ENCODE assay signal across 10 cellular contexts in the genomic region with DNA sequence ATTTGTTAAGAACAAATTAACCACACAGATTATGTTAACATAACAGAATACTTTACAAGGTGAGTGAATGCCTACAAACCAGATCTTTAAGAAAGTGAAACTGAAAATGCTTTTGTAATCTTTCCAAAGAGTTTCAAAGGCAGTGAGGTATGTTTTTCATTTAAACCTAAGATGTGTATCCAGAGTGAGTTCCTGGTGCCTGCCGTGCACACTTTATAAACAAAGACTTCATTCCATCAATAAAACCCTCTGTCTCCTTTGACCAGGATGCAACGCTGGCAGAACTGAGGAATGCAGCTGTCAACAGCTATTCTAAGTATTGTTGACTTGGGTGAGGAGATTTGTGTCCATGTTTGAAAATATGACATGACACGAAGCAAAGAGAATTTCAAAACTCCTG.
DNase-seq lines count a peak whose midpoint lies in the region; FAIRE-seq and TF ChIP-seq lines count a peak whose summit lies in the region.
"Had no signal": no experiment of that assay in that cellular context is flagged by ENCODE, and none has a peak within 500 bp of the region (broad histone marks: within the 10 kb centered on the region; RNA-seq: fewer than 3 reads in every experiment).

No MANE protein-coding gene starts in this region.

- no peak for TF ChIP-seq CTCF in KMS-11 (conservative IDR thresholded peaks at IDR 0.05; ENCODE audit: low read depth, low read length)
- TF ChIP-seq CTCF in endothelial cell of umbilical vein (IDR thresholded peaks at IDR 0.05; ENCODE audit: extremely low read depth in 1 of 2, insufficient read depth in 1 of 2, low read depth in 1 of 2, low read length in 2 of 2) = no peak

- H3K27ac ChIP-seq in KMS-11 = peak overlapping the region; percentile 56
- H3K27ac ChIP-seq in endothelial cell of umbilical vein (ENCODE audit: insufficient read depth, low read depth, low read length) = no peak overlapping the region
- H3K27ac ChIP-seq in skeletal muscle tissue (ENCODE audit: low read depth, low read length) = peak overlapping the region; percentile 52
- H3K27ac ChIP-seq: HL-60 had no signal

- CTCF ChIA-PET in endothelial cell of umbilical vein (lab: Charles Lee) = interaction anchor here (1.0 kb wide), 1 partner anchor 18 kb away, joined by 3 read pairs; no protein-coding TSS in a partner anchor

- no peaks in the 10 kb centered on the region for H4K20me1 ChIP-seq in KMS-11 (ENCODE audit: insufficient read depth)
- no peaks in the 10 kb centered on the region for H4K20me1 ChIP-seq in endothelial cell of umbilical vein (replicated peaks; ENCODE audit: control insufficient read depth, extremely low read depth, insufficient read depth, low read length)

- H3K36me3 ChIP-seq in KMS-11 (ENCODE audit: insufficient read depth) (no peaks in the 10 kb centered on the region), endothelial cell of umbilical vein (ENCODE audit: control insufficient read depth in 2 of 2, extremely low read depth in 1 of 2, insufficient read depth in 2 of 2, low read length in 2 of 2) (no peaks in the 10 kb centered on the region), skeletal muscle tissue (ENCODE audit: control insufficient read depth in 3 of 3, insufficient read depth in 3 of 3, low read length in 3 of 3) (no peaks in the 10 kb centered on the region)

- H2AFZ ChIP-seq in KMS-11 (ENCODE audit: low read depth) (peak overlapping the region; percentile 60; the same call in 1 of the 2 replicates), endothelial cell of umbilical vein (ENCODE audit: low read depth, low read length) (peak overlapping the region; percentile 83)

- H3K79me2 ChIP-seq in KMS-11 (ENCODE audit: insufficient read depth, low read depth) (no peaks in the 10 kb centered on the region), endothelial cell of umbilical vein (ENCODE audit: control insufficient read depth, insufficient read depth, low read length) (no peaks in the 10 kb centered on the region)

- no peaks in the 10 kb centered on the region for H3K9me1 ChIP-seq in endothelial cell of umbilical vein (replicated peaks; ENCODE audit: control insufficient read depth, extremely low read depth, insufficient read depth, low read length)

- H3K9me3 ChIP-seq in endothelial cell of umbilical vein (replicated peaks; ENCODE audit: control insufficient read depth, insufficient read depth, low read length) = no peaks in the 10 kb centered on the region
- H3K9me3 ChIP-seq in skeletal muscle tissue (ENCODE audit: control insufficient read depth in 3 of 3, low read length in 3 of 3) = no peaks in the 10 kb centered on the region

- H3K9ac ChIP-seq in KMS-11 = peak overlapping the region; percentile 17; the same call in 1 of the 2 replicates
- no peak overlapping the region for H3K9ac ChIP-seq in endothelial cell of umbilical vein (replicated peaks; ENCODE audit: extremely low read depth, insufficient read depth, low read length)
- no peak overlapping the region for H3K9ac ChIP-seq in skeletal muscle tissue (ENCODE audit: low read depth in 1 of 3, low read length in 3 of 3)

- peak; percentile 1 for DNase-seq in DMS53 (lab: John Stamatoyannopoulos, UW)
- DNase-seq in DMS53 treated with DMSO at 0.1 percent for 48 hours (lab: John Stamatoyannopoulos, UW; ENCODE audit: unreplicated experiment) = no peak
- peak; percentile 37 for DNase-seq in endothelial cell of umbilical vein (ENCODE audit: low read depth, low spot score)
- DNase-seq in GM19240 (ENCODE audit: insufficient read length, low spot score) = no peak
- DNase-seq in cerebellar nuclear complex (lab: John Stamatoyannopoulos, UW) = no peak
- DNase-seq in amygdala (lab: John Stamatoyannopoulos, UW) = no peak
- DNase-seq: stimulated activated CD4-positive, alpha-beta T cell treated with anti-CD3 and anti-CD28 coated beads, Interleukin-4, amount 100 ng/mL, for 1 hour had no signal

- no peak for TF ChIP-seq POLR2A in endothelial cell of umbilical vein (IDR thresholded peaks at IDR 0.05; ENCODE audit: low read depth, low read length)

- intact Hi-C loops in endothelial cell of umbilical vein (cut with micrococcal nuclease) = loop anchor here (10.0 kb wide), 2 partner anchors 273 to 507 kb away; partner anchors contain the start of genes CCDC122 and LACC1

- H3K4me3 ChIP-seq in KMS-11 (IDR thresholded peaks at IDR 0.05; ENCODE audit: insufficient read depth, low read depth, low read length) (no peak overlapping the region), endothelial cell of umbilical vein (replicated peaks in 1 of 3; ENCODE audit: insufficient read depth in 1 of 3, low read depth in 1 of 3, low read length in 3 of 3) (no peak overlapping the region), skeletal muscle tissue (ENCODE audit: low read length in 3 of 3) (peak overlapping the region in 2 of 3 donors; percentile 17 to 32)

- POLR2A ChIA-PET in endothelial cell of umbilical vein (lab: Charles Lee) = no interaction called here

- H3K4me2 ChIP-seq in KMS-11 = peak overlapping the region; percentile 60
- peak overlapping the region; percentile 39 for H3K4me2 ChIP-seq in endothelial cell of umbilical vein (ENCODE audit: insufficient read depth, low read length)

- dilution Hi-C loops in endothelial cell of umbilical vein (cut with MboI; ENCODE audit: extremely low pct_ligation_motif_present, low sequenced_read_pairs) = no loop called here

- no TSS peak for BruUV-seq in endothelial cell of umbilical vein (replicated peaks; lab: Mats Ljungman, UMichigan)

- peaks cover 30% of the 10 kb centered on the region for H3K4me1 ChIP-seq in KMS-11 (ENCODE audit: low read depth, poor library complexity, severe bottlenecking)
- H3K4me1 ChIP-seq in endothelial cell of umbilical vein (ENCODE audit: control insufficient read depth, extremely low read depth, insufficient read depth, low read length) = peaks cover 21% of the 10 kb centered on the region
- peaks cover 10 to 33% (median 29%) of the 10 kb centered on the region in 3 donors for H3K4me1 ChIP-seq in skeletal muscle tissue (ENCODE audit: control insufficient read depth in 3 of 3, insufficient read depth in 3 of 3, low read length in 3 of 3)

- FAIRE-seq in endothelial cell of umbilical vein (lab: Jason Lieb, UNC) = no peak

- H3K27me3 ChIP-seq in KMS-11 (ENCODE audit: insufficient read depth, low read depth) (no peaks in the 10 kb centered on the region), endothelial cell of umbilical vein (ENCODE audit: control insufficient read depth in 2 of 2, insufficient read depth in 2 of 2, low read length in 2 of 2) (no peaks in the 10 kb centered on the region), skeletal muscle tissue (ENCODE audit: control insufficient read depth in 3 of 3, insufficient read depth in 3 of 3, low read length in 3 of 3) (no peaks in the 10 kb centered on the region)

TF ChIP-seq in endothelial cell of umbilical vein, 7 proteins besides CTCF, POLR2A, EP300 and RAD21:
- TF ChIP-seq, protein P1, sequence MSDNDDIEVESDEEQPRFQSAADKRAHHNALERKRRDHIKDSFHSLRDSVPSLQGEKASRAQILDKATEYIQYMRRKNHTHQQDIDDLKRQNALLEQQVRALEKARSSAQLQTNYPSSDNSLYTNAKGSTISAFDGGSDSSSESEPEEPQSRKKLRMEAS (IDR thresholded peaks at IDR 0.05; ENCODE audit: insufficient read depth, insufficient read length) = no peak
- TF ChIP-seq FOS (IDR thresholded peaks at IDR 0.05; ENCODE audit: borderline replicate concordance, insufficient read depth, low read length) = no peak

Comparison
In these comparisons a context has a peak if more than half of its experiments do, and no peak if none do; other contexts are left out.
1. DNase-seq: peak in DMS53 (single experiment) and endothelial cell of umbilical vein (single experiment); none in DMS53 treated with DMSO at 0.1 percent for 48 hours (single experiment), GM19240 (single experiment), cerebellar nuclear complex (0 of 2) and amygdala (0 of 56).
2. H3K4me3 ChIP-seq: peak in skeletal muscle tissue (2 of 3); none in KMS-11 (single experiment) and endothelial cell of umbilical vein (0 of 3).